In the genomic region with DNA sequence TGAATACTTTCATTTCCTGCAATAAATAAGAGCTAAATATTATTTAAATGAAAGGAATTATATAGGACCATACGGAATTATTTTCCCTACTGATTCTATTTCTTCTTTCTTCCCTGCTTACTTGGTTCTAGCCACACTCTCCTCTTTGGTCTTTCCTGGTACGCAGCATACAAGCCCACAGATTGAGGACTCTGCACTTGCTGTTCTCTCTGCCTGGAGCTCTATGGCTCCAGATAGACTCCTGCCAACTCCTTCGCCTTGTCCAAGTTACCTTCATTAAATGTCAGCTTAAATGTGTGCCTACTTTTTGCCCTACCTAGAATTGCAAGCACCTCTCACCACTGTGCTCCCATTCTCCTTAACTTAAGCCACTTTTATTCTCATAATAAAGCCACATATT, we compare ENCODE assay signal across 6 cellular contexts.
"Had no signal": no experiment of that assay in that cellular context is flagged by ENCODE, and none has a peak within 500 bp of the region (broad histone marks: within the 10 kb centered on the region; RNA-seq: fewer than 3 reads in every experiment).

No MANE protein-coding gene starts in this region.

- H3K9me3 Mint-ChIP-seq: GM23338, IgD-negative memory B cell had no signal

- ATAC-seq: GM23338, HepG2 had no signal

- H3K36me3 Mint-ChIP-seq: IgD-negative memory B cell had no signal

- H3K4me3 Mint-ChIP-seq: GM23338, H9, IgD-negative memory B cell had no signal

- H3K27ac ChIP-seq: HL-60 had no signal

- H3K27me3 Mint-ChIP-seq: IgD-negative memory B cell had no signal

- H3K4me3 ChIP-seq: GM23338 had no signal

- H3K27ac Mint-ChIP-seq: GM23338, H9, IgD-negative memory B cell had no signal

- H3K4me1 Mint-ChIP-seq: H9, IgD-negative memory B cell had no signal

- DNase-seq: H9, HCEC 1CT had no signal
